In genomic region chr5:138716456-138716924, GRCh38 we compare ENCODE assay signal across 10 cellular contexts. TPM values are rescaled to one million over a fixed set of nuclear protein-coding genes. Genes with fewer than 3 reads are reported as not detected.
DNase-seq lines count a peak whose midpoint lies in the region; ATAC-seq lines count a peak whose summit lies in the region.
"Had no signal": no experiment of that assay in that cellular context is flagged by ENCODE, and none has a peak within 500 bp of the region (broad histone marks: within the 10 kb centered on the region; RNA-seq: fewer than 3 reads in every experiment).

No MANE protein-coding gene starts in this region.

- DNase-seq in ELF-1 (ENCODE audit: low read depth, low spot score) = peak; percentile 40
- DNase-seq in NCI-H146 treated with DMSO at 0.1 percent for 48 hours (lab: John Stamatoyannopoulos, UW; ENCODE audit: unreplicated experiment) = peak; percentile 95
- peak; percentile 50 for DNase-seq in SK-N-DZ (ENCODE audit: low spot score)
- DNase-seq in myocyte (ENCODE audit: low read depth) = peak; percentile 37
- no peak for DNase-seq in NCI-H524 treated with DMSO at 0.1 percent for 48 hours (lab: John Stamatoyannopoulos, UW)
- DNase-seq: activated CD4-positive, alpha-beta T cell treated with anti-CD3 and anti-CD28 coated beads, Interleukin-2, amount 10 ng/mL, durations not matched to agents 7 days and 5 days; activated naive CD4-positive, alpha-beta T cell treated with anti-CD3 and anti-CD28 coated beads for 36 hours; spleen had no signal

- no peak for ATAC-seq in HG03457 (IDR thresholded peaks at IDR 0.05; ENCODE audit: unreplicated experiment)
- ATAC-seq in GM19035 (IDR thresholded peaks at IDR 0.05; ENCODE audit: unreplicated experiment) = no peak

RNA-seq across cellular contexts. Expression of gene CTNNA1, which starts 36.7 kb away (rescaled TPM):
- 123 and 129 TPM in 2 replicates for polyA plus RNA-seq in SK-N-DZ (2014; cell fraction: cytosol; rRNA removed)
- 77.1 and 82.1 TPM in 2 replicates for polyA plus RNA-seq in SK-N-DZ (2014; cell fraction: nucleus; rRNA removed)
- 586 and 787 TPM in 2 replicates for total RNA-seq in myocyte
- polyA plus RNA-seq in myocyte (2012) = 300 TPM
